15 cellular contexts compared by ENCODE assay signal in genomic region chr6:27230758-27231111, GRCh38.
DNase-seq lines count a peak whose midpoint lies in the region; ATAC-seq lines count a peak whose summit lies in the region.
"Had no signal": no experiment of that assay in that cellular context is flagged by ENCODE, and none has a peak within 500 bp of the region (broad histone marks: within the 10 kb centered on the region; RNA-seq: fewer than 3 reads in every experiment).

No MANE protein-coding gene starts in this region.

- ATAC-seq in stimulated activated naive CD8-positive, alpha-beta T cell treated with anti-CD3 and anti-CD28 coated beads, Interleukin-15, Interleukin-2, amounts not matched to agents 100 U/mL and 50 U/mL, for 24 hours: no peak
- no peak for ATAC-seq in HG02885 (IDR thresholded peaks at IDR 0.05; ENCODE audit: poor library complexity, unreplicated experiment)
- no peak for ATAC-seq in effector memory CD8-positive, alpha-beta T cell (replicated peaks)

- peaks cover 72% of the 10 kb centered on the region for H3K27me3 Mint-ChIP-seq in stimulated activated naive CD8-positive, alpha-beta T cell treated with anti-CD3 and anti-CD28 coated beads, Interleukin-15, Interleukin-2, amounts not matched to agents 100 ng/mL and 50 ng/mL, for 24 hours
- peaks cover 74 to 92% of the 10 kb centered on the region in 2 donors for H3K27me3 Mint-ChIP-seq in effector memory CD8-positive, alpha-beta T cell

- no peaks in the 10 kb centered on the region for H3K36me3 ChIP-seq in iPS DF 6.9 (ENCODE audit: control insufficient read depth, insufficient read depth, low read length)
- H3K36me3 ChIP-seq: tibial artery had no signal

- peaks cover 4% of the 10 kb centered on the region for H3K9me3 Mint-ChIP-seq in stimulated activated naive CD8-positive, alpha-beta T cell treated with anti-CD3 and anti-CD28 coated beads, Interleukin-15, Interleukin-2, amounts not matched to agents 100 ng/mL and 50 ng/mL, for 24 hours
- no peaks in the 10 kb centered on the region for H3K9me3 Mint-ChIP-seq in effector memory CD8-positive, alpha-beta T cell

- WGBS in iPS DF 6.9 (ENCODE audit: insufficient coverage, insufficient read length): no CpG with 5 or more reads among the region's 7 CpGs

- H3K27ac Mint-ChIP-seq in stimulated activated naive CD8-positive, alpha-beta T cell treated with anti-CD3 and anti-CD28 coated beads, Interleukin-15, Interleukin-2, amounts not matched to agents 100 ng/mL and 50 ng/mL, for 24 hours: peak overlapping the region; percentile 68
- H3K27ac Mint-ChIP-seq in effector memory CD8-positive, alpha-beta T cell: no peak overlapping the region

- H3K9me3 ChIP-seq in iPS DF 6.9 (ENCODE audit: control insufficient read depth, insufficient read depth, low read length): no peaks in the 10 kb centered on the region
- H3K9me3 ChIP-seq: tibial artery had no signal

- DNase-seq in stimulated activated naive CD8-positive, alpha-beta T cell treated with anti-CD3 and anti-CD28 coated beads, Interleukin-15, Interleukin-2, amounts not matched to agents 100 U/mL and 50 U/mL, for 24 hours: no peak
- DNase-seq in RKO (ENCODE audit: low spot score): peak; percentile 45
- no peak for DNase-seq in iPS DF 6.9 (ENCODE audit: low read depth, low spot score)
- DNase-seq in NCI-H1092 (lab: John Stamatoyannopoulos, UW): no peak
- no peak for DNase-seq in effector memory CD8-positive, alpha-beta T cell
- DNase-seq in activated CD8-positive, alpha-beta memory T cell treated with anti-CD3 and anti-CD28 coated beads, Interleukin-2, amount 50 U/mL, for 48 hours: no peak
- DNase-seq: activated naive CD4-positive, alpha-beta T cell treated with anti-CD3 and anti-CD28 coated beads, Interleukin-2, amount 50 U/mL, for 16 hours; AML-193; DMS79; hypothalamus; NCI-H187; tibial artery had no signal

- H3K4me1 Mint-ChIP-seq in stimulated activated naive CD8-positive, alpha-beta T cell treated with anti-CD3 and anti-CD28 coated beads, Interleukin-15, Interleukin-2, amounts not matched to agents 100 ng/mL and 50 ng/mL, for 24 hours (ENCODE audit: low read depth): peaks cover 6% of the 10 kb centered on the region
- H3K4me1 Mint-ChIP-seq in effector memory CD8-positive, alpha-beta T cell (ENCODE audit: low read depth in 2 of 2): no peaks in the 10 kb centered on the region

- no peaks in the 10 kb centered on the region for H3K4me1 ChIP-seq in iPS DF 6.9 (ENCODE audit: control insufficient read depth, insufficient read depth, low read length)
- H3K4me1 ChIP-seq: tibial artery had no signal

- H3K27ac ChIP-seq in iPS DF 6.9 (ENCODE audit: low read length): no peak overlapping the region
- H3K27ac ChIP-seq: KMS-11, tibial artery had no signal

- H3K27me3 ChIP-seq in iPS DF 6.9 (ENCODE audit: control insufficient read depth, insufficient read depth, low read length): no peaks in the 10 kb centered on the region

- peak overlapping the region; percentile 56; the same call in 1 of the 2 replicates for H3K4me3 ChIP-seq in iPS DF 6.9 (ENCODE audit: low read length)
- H3K4me3 ChIP-seq: tibial artery had no signal

- peaks cover 9% of the 10 kb centered on the region for H3K36me3 Mint-ChIP-seq in stimulated activated naive CD8-positive, alpha-beta T cell treated with anti-CD3 and anti-CD28 coated beads, Interleukin-15, Interleukin-2, amounts not matched to agents 100 ng/mL and 50 ng/mL, for 24 hours (ENCODE audit: low read depth)
- no peaks in the 10 kb centered on the region for H3K36me3 Mint-ChIP-seq in effector memory CD8-positive, alpha-beta T cell (ENCODE audit: insufficient read depth)

- peak overlapping the region; percentile 58 for H3K4me3 Mint-ChIP-seq in stimulated activated naive CD8-positive, alpha-beta T cell treated with anti-CD3 and anti-CD28 coated beads, Interleukin-15, Interleukin-2, amounts not matched to agents 100 ng/mL and 50 ng/mL, for 24 hours
- no peak overlapping the region for H3K4me3 Mint-ChIP-seq in effector memory CD8-positive, alpha-beta T cell
